In genomic region chr9:79129865-79130480, GRCh38 we compare ENCODE assay signal across 9 cellular contexts.
DNase-seq lines count a peak whose midpoint lies in the region; ATAC-seq and TF ChIP-seq lines count a peak whose summit lies in the region.
"Had no signal": no experiment of that assay in that cellular context is flagged by ENCODE, and none has a peak within 500 bp of the region (broad histone marks: within the 10 kb centered on the region; RNA-seq: fewer than 3 reads in every experiment).

No MANE protein-coding gene starts in this region.

- TF ChIP-seq POLR2A in prostate gland (IDR thresholded peaks at IDR 0.05), result no peak

- intact Hi-C loops in Right ventricle myocardium inferior (cut with DNase I), result no loop called here
- intact Hi-C loops in prostate gland (cut with DNase I), result no loop called here

- H3K27ac Mint-ChIP-seq in activated T-cell treated with anti-CD3 and anti-CD28 coated beads, Interleukin-2, amount 50 U/mL, for 72 hours, result no peak overlapping the region
- H3K27ac Mint-ChIP-seq: dendritic cell treated with granulocyte-macrophage colony-stimulating factor and Interleukin-4, amounts not matched to agents 40 ng/mL and 50 ng/mL, for 4 days had no signal

- ATAC-seq in Right ventricle myocardium inferior, result no peak
- ATAC-seq in activated T-cell treated with anti-CD3 and anti-CD28 coated beads, Interleukin-2, amount 50 U/mL, for 72 hours (replicated peaks in 1 of 2), result no peak
- no peak for ATAC-seq in GM21390 (IDR thresholded peaks at IDR 0.05; ENCODE audit: unreplicated experiment)
- no peak for ATAC-seq in HG02759 (IDR thresholded peaks at IDR 0.05; ENCODE audit: unreplicated experiment)

- H3K4me3 Mint-ChIP-seq in activated T-cell treated with anti-CD3 and anti-CD28 coated beads, Interleukin-2, amount 50 U/mL, for 72 hours, result no peak overlapping the region
- H3K4me3 Mint-ChIP-seq: dendritic cell treated with granulocyte-macrophage colony-stimulating factor and Interleukin-4, amounts not matched to agents 40 ng/mL and 50 ng/mL, for 4 days had no signal

- H3K36me3 Mint-ChIP-seq in activated T-cell treated with anti-CD3 and anti-CD28 coated beads, Interleukin-2, amount 50 U/mL, for 72 hours (ENCODE audit: insufficient read depth in 2 of 2), result no peaks in the 10 kb centered on the region

- DNase-seq in cardiac muscle cell (ENCODE audit: low read depth in 1 of 2, low spot score in 1 of 2) (peak; percentile 56 to 72), Right ventricle myocardium inferior (ENCODE audit: missing footprints) (no peak), NCI-H2107 (lab: John Stamatoyannopoulos, UW) (peak; percentile 31), glomerular visceral epithelial cell (ENCODE audit: extremely low spot score) (peak; percentile 64), prostate gland (ENCODE audit: low spot score) (peak; percentile 61)
- peak; percentile 4 to 7 for DNase-seq in activated T-cell treated with anti-CD3 and anti-CD28 coated beads, Interleukin-2, amount 50 U/mL, for 72 hours

- WGBS in prostate gland, result 46% methylated on average over 8 of the region's 8 CpGs

- no peaks in the 10 kb centered on the region for H3K4me1 Mint-ChIP-seq in activated T-cell treated with anti-CD3 and anti-CD28 coated beads, Interleukin-2, amount 50 U/mL, for 72 hours (ENCODE audit: low read depth)

- peak; percentile 91 for TF ChIP-seq CTCF in cardiac muscle cell (IDR thresholded peaks at IDR 0.05; ENCODE audit: low read depth, low read length)
- peak; percentile 54 to 86 (median 70) for TF ChIP-seq CTCF in prostate gland (IDR thresholded peaks at IDR 0.05)

- H3K27me3 Mint-ChIP-seq in activated T-cell treated with anti-CD3 and anti-CD28 coated beads, Interleukin-2, amount 50 U/mL, for 72 hours (ENCODE audit: low read depth), result no peaks in the 10 kb centered on the region
- H3K27me3 Mint-ChIP-seq: dendritic cell treated with granulocyte-macrophage colony-stimulating factor and Interleukin-4, amounts not matched to agents 40 ng/mL and 50 ng/mL, for 4 days had no signal

- no peaks in the 10 kb centered on the region for H3K9me3 Mint-ChIP-seq in activated T-cell treated with anti-CD3 and anti-CD28 coated beads, Interleukin-2, amount 50 U/mL, for 72 hours
- H3K9me3 Mint-ChIP-seq: dendritic cell treated with granulocyte-macrophage colony-stimulating factor and Interleukin-4, amounts not matched to agents 40 ng/mL and 50 ng/mL, for 4 days had no signal

- no peaks in the 10 kb centered on the region for H3K36me3 ChIP-seq in cardiac muscle cell
- no peaks in the 10 kb centered on the region for H3K36me3 ChIP-seq in prostate gland

- H3K9me3 ChIP-seq in cardiac muscle cell (ENCODE audit: low read depth) (no peaks in the 10 kb centered on the region), prostate gland (no peaks in the 10 kb centered on the region)

- no peaks in the 10 kb centered on the region for H3K27me3 ChIP-seq in cardiac muscle cell
- H3K27me3 ChIP-seq in prostate gland (replicated peaks; ENCODE audit: insufficient read depth), result no peaks in the 10 kb centered on the region

- H3K4me3 ChIP-seq in cardiac muscle cell, result no peak overlapping the region
- no peak overlapping the region for H3K4me3 ChIP-seq in prostate gland

- no peak overlapping the region for H3K27ac ChIP-seq in cardiac muscle cell
- H3K27ac ChIP-seq in prostate gland, result no peak overlapping the region

- H3K4me1 ChIP-seq in cardiac muscle cell (ENCODE audit: low read depth), result no peaks in the 10 kb centered on the region
- H3K4me1 ChIP-seq in prostate gland (replicated peaks), result no peaks in the 10 kb centered on the region
